ENCODE assay signal across 8 cellular contexts in the genomic region with DNA sequence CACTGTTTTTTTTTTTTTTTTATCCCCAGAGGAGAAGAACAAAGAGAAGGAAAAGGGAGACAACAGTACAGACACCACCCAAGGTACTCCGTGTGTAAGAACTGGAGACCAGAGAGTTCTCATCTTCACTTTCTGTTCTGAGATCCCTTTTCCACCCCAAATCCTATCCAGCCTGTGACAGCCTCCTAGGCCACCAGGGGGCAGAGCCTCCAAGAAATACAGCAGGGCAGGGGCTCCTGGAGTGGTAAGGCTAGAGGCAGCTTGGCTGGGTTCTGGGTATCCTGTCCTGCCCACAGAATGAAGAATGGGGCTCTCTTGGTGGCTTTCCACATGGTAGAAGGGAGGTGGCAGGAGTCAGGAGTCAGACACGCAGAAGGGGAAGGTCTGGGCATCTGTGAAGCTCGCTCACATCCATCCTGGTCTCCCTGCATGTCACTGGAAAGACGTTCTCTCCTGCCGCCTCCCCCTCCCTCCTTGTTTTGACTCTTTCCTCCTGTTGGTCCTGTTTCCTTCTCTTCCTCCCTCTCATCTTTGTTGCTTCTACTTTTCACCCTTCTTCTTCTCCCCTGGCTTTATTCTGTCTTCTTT. TPM values are rescaled to one million over a fixed set of nuclear protein-coding genes. Genes with fewer than 3 reads are reported as not detected.
DNase-seq lines count a peak whose midpoint lies in the region; ATAC-seq and TF ChIP-seq lines count a peak whose summit lies in the region.

No MANE protein-coding gene starts in this region.

- intact Hi-C loops in OCI-LY7 (cut with micrococcal nuclease; ENCODE audit: unreplicated experiment) (loop anchor here (1.0 to 5.0 kb wide), 3 partner anchors 46 to 496 kb away; no protein-coding TSS in a partner anchor), posterior cingulate gyrus (cut with DNase I) (loop anchor here (10.0 kb wide), 1 partner anchor 503 kb away; no protein-coding TSS in a partner anchor)

- H2BK20ac ChIP-seq in H9 (ENCODE audit: low read depth, low read length, poor library complexity, severe bottlenecking): no peak overlapping the region

- no peaks in the 10 kb centered on the region for H3K27me3 ChIP-seq in BJ (ENCODE audit: control insufficient read depth, insufficient read depth, low read length)
- H3K27me3 ChIP-seq in H9 (ENCODE audit: insufficient read depth, low read length): no peaks in the 10 kb centered on the region

- H3K4me3 ChIP-seq in BJ (ENCODE audit: low read depth, low read length): no peak overlapping the region
- H3K4me3 ChIP-seq in OCI-LY7 (ENCODE audit: low read depth, low read length, poor library complexity, severe bottlenecking): no peak overlapping the region
- H3K4me3 ChIP-seq in foreskin fibroblast (ENCODE audit: low read depth in 1 of 2, low read length in 2 of 2): no peak overlapping the region

- H3K36me3 Mint-ChIP-seq in H9 (ENCODE audit: insufficient read depth in 1 of 3, low read depth in 3 of 3): peaks cover 7 to 49% (median 21%) of the 10 kb centered on the region in 3 experiments; a peak in 6 of 7 replicates
- H3K36me3 Mint-ChIP-seq in activated T-cell treated with anti-CD3 and anti-CD28 coated beads, Interleukin-2, amount 50 U/mL, for 24 hours (ENCODE audit: low read depth): peaks cover 53% of the 10 kb centered on the region

- ATAC-seq in HG03280 (IDR thresholded peaks at IDR 0.05; ENCODE audit: unreplicated experiment): no peak
- no peak for ATAC-seq in GM18870 (IDR thresholded peaks at IDR 0.05; ENCODE audit: unreplicated experiment)

- no peak overlapping the region for H2BK15ac ChIP-seq in H9 (ENCODE audit: low read depth, low read length)

- H3K9ac ChIP-seq in H9 (ENCODE audit: extremely low read depth, insufficient read length, low read length): no peak overlapping the region

- WGBS in H9 (ENCODE audit: extremely low coverage, insufficient read length, low lambda C conversion rate): no CpG with 5 or more reads among the region's 5 CpGs

- H3K23me2 ChIP-seq in H9 (ENCODE audit: insufficient read length, low read depth, low read length, poor library complexity, severe bottlenecking): no peaks in the 10 kb centered on the region

- no peak overlapping the region for H2BK120ac ChIP-seq in H9 (ENCODE audit: low read depth, low read length, poor library complexity, severe bottlenecking)

- no peak overlapping the region for H3K56ac ChIP-seq in H9 (ENCODE audit: insufficient read length, low read depth, low read length)

- H3K14ac ChIP-seq in H9 (ENCODE audit: insufficient read depth, low read length): no peak overlapping the region

- H3K27ac ChIP-seq in H9 (ENCODE audit: insufficient read length, low read depth, low read length) (no peak overlapping the region), OCI-LY7 (ENCODE audit: low read depth, low read length, poor library complexity, severe bottlenecking) (no peak overlapping the region)

- no peak overlapping the region for H2BK5ac ChIP-seq in H9 (ENCODE audit: insufficient read length, low read length)

- H2BK12ac ChIP-seq in H9 (ENCODE audit: insufficient read length, low read depth, low read length): no peak overlapping the region

- H3K4me2 ChIP-seq in H9 (ENCODE audit: insufficient read depth, insufficient read length, low read length) (no peak overlapping the region), OCI-LY7 (ENCODE audit: low read length) (no peak overlapping the region)

- H4K8ac ChIP-seq in H9 (replicated peaks; ENCODE audit: insufficient read length, low read depth, low read length): no peak overlapping the region

- DNase-seq in BJ (ENCODE audit: low read depth) (no peak), H9 (peak; percentile 81), OCI-LY7 (ENCODE audit: low spot score) (peak; percentile 70), foreskin fibroblast (peak in 1 of 2 donors; percentile 69), posterior cingulate gyrus (peak in 7 of 10 donors; percentile 35 to 92 (median 50))
- DNase-seq in activated T-cell treated with anti-CD3 and anti-CD28 coated beads, Interleukin-2, amount 50 U/mL, for 24 hours: peak; percentile 69

- H3K4me3 Mint-ChIP-seq in H9: no peak overlapping the region
- H3K4me3 Mint-ChIP-seq in activated T-cell treated with anti-CD3 and anti-CD28 coated beads, Interleukin-2, amount 50 U/mL, for 24 hours: no peak overlapping the region

- no peak overlapping the region for H3K4ac ChIP-seq in H9 (ENCODE audit: low read depth, low read length)

- no peak overlapping the region for H3K23ac ChIP-seq in H9 (ENCODE audit: insufficient read length, low read depth, low read length)

- H4K20me1 ChIP-seq in H9 (ENCODE audit: control insufficient read depth, insufficient read depth, insufficient read length): no peaks in the 10 kb centered on the region
- H4K20me1 ChIP-seq in OCI-LY7 (ENCODE audit: insufficient read depth, low read length): no peaks in the 10 kb centered on the region

- no peaks in the 10 kb centered on the region for H3K9me3 Mint-ChIP-seq in H9
- H3K9me3 Mint-ChIP-seq in activated T-cell treated with anti-CD3 and anti-CD28 coated beads, Interleukin-2, amount 50 U/mL, for 24 hours: no peaks in the 10 kb centered on the region

- no peaks in the 10 kb centered on the region for H3K4me1 Mint-ChIP-seq in H9
- peaks cover 3% of the 10 kb centered on the region for H3K4me1 Mint-ChIP-seq in activated T-cell treated with anti-CD3 and anti-CD28 coated beads, Interleukin-2, amount 50 U/mL, for 24 hours (ENCODE audit: low read depth)

- CTCF ChIA-PET in BJ (lab: Yijun Ruan, JAX) (interaction anchor here (0.8 to 3.5 kb wide), 11 partner anchors 9 to 495 kb away, joined by 3 to 25 read pairs (median 4); a partner anchor contains a TSS), OCI-LY7 (lab: Charles Lee; ENCODE audit: unreplicated experiment) (interaction anchor here (1.0 kb wide), 1 partner anchor 12 kb away, joined by 3 read pairs; a partner anchor contains a TSS)

- H3K18ac ChIP-seq in H9 (ENCODE audit: insufficient read length, low read depth, low read length): no peak overlapping the region

- H3K4me1 ChIP-seq in H9 (ENCODE audit: insufficient read depth, low read length): no peaks in the 10 kb centered on the region
- no peaks in the 10 kb centered on the region for H3K4me1 ChIP-seq in OCI-LY7 (ENCODE audit: insufficient read depth, low read length, poor library complexity, severe bottlenecking)

- no peak overlapping the region for H2AK5ac ChIP-seq in H9 (ENCODE audit: insufficient read length, low read length)

- H3K79me2 ChIP-seq in H9 (ENCODE audit: insufficient read depth, low read length) (no peaks in the 10 kb centered on the region), OCI-LY7 (ENCODE audit: insufficient read depth, low read depth, low read length) (no peaks in the 10 kb centered on the region)

- BruUV-seq in OCI-LY7 (replicated peaks; lab: Mats Ljungman, UMichigan): no TSS peak

- H3T11ph ChIP-seq in H9 (ENCODE audit: low read length): no peak overlapping the region

- no peaks in the 10 kb centered on the region for H3K9me2 ChIP-seq in OCI-LY7 (ENCODE audit: insufficient read depth, low read length)

- no peaks in the 10 kb centered on the region; the same call in 1 of the 2 replicates for H3K27me3 Mint-ChIP-seq in H9 (ENCODE audit: low read depth)
- H3K27me3 Mint-ChIP-seq in activated T-cell treated with anti-CD3 and anti-CD28 coated beads, Interleukin-2, amount 50 U/mL, for 24 hours: no peaks in the 10 kb centered on the region

- peaks cover 14% of the 10 kb centered on the region for H3K36me3 ChIP-seq in BJ (ENCODE audit: control insufficient read depth, insufficient read depth, low read length)
- H3K36me3 ChIP-seq in OCI-LY7 (ENCODE audit: insufficient read depth, low read length): no peaks in the 10 kb centered on the region

- no peaks in the 10 kb centered on the region for H3K79me1 ChIP-seq in H9 (ENCODE audit: insufficient read depth, low read depth, low read length, poor library complexity, severe bottlenecking)

- POLR2A ChIA-PET in BJ (lab: Charles Lee): no interaction called here
- POLR2A ChIA-PET in OCI-LY7 (lab: Charles Lee): interaction anchor here (0.7 to 1.0 kb wide), 2 partner anchors 47 to 527 kb away, joined by 3 to 7 read pairs; no protein-coding TSS in a partner anchor

- no peak overlapping the region for H4K91ac ChIP-seq in H9 (ENCODE audit: insufficient read length, low read depth, low read length)

- no peaks in the 10 kb centered on the region for H3K9me3 ChIP-seq in H9 (ENCODE audit: control insufficient read depth, low read depth, low read length)
- H3K9me3 ChIP-seq in OCI-LY7 (ENCODE audit: low read length): no peaks in the 10 kb centered on the region

- TF ChIP-seq CTCF in BJ (IDR thresholded peaks at IDR 0.05; ENCODE audit: insufficient read depth, low read depth, low read length): peak; percentile 88
- TF ChIP-seq CTCF in H9 (conservative IDR thresholded peaks at IDR 0.05): peak; percentile 90
- TF ChIP-seq CTCF in OCI-LY7 (conservative IDR thresholded peaks at IDR 0.05; ENCODE audit: low read length): peak; percentile 86
- peak; percentile 78 for TF ChIP-seq CTCF in foreskin fibroblast (IDR thresholded peaks at IDR 0.05; ENCODE audit: low read depth, low read length)

- no peak overlapping the region for H4K5ac ChIP-seq in H9 (ENCODE audit: insufficient read length, low read depth, low read length)

- no peak overlapping the region for H2AFZ ChIP-seq in H9 (ENCODE audit: low read length)
- no peak overlapping the region for H2AFZ ChIP-seq in OCI-LY7 (ENCODE audit: low read length)

- H3K27ac Mint-ChIP-seq in H9: no peak overlapping the region
- peak overlapping the region; percentile 11 for H3K27ac Mint-ChIP-seq in activated T-cell treated with anti-CD3 and anti-CD28 coated beads, Interleukin-2, amount 50 U/mL, for 24 hours

RNA-seq across cellular contexts. Expression of a gene that starts 12.0 kb away (rescaled TPM):
- 14.3 and 19.2 TPM in 2 replicates for polyA plus RNA-seq in BJ (2011; rRNA removed)
- 17.6 and 18.2 TPM in 2 replicates for polyA minus RNA-seq in BJ (2011; rRNA and poly(A)+ RNA removed)
- total RNA-seq in H9 (2021): 25.0 and 26.2 TPM in 2 replicates
- 17.9 and 34.2 TPM in 2 replicates for total RNA-seq in OCI-LY7 (2014; rRNA removed; shearing (Covaris generic))
- total RNA-seq in OCI-LY7 (2022): 17.3 and 18.5 TPM in 2 replicates

RNA-seq across cellular contexts. Expression of a gene that starts 13.5 kb away (rescaled TPM):
- polyA plus RNA-seq in BJ (2011; rRNA removed): not detected in 2 replicates
- polyA minus RNA-seq in BJ (2011; rRNA and poly(A)+ RNA removed): not detected in 2 replicates
- total RNA-seq in H9 (2021): 2.1 and 2.7 TPM in 2 replicates
- total RNA-seq in OCI-LY7 (2014; rRNA removed; shearing (Covaris generic)): not detected in 2 replicates
- 0.70 and 1.4 TPM in 2 replicates for total RNA-seq in OCI-LY7 (2022)

RNA-seq across cellular contexts. Expression of a gene that starts 33.1 kb away (rescaled TPM):
- polyA plus RNA-seq in BJ (2011; rRNA removed): 33.6 and 50.5 TPM in 2 replicates
- polyA minus RNA-seq in BJ (2011; rRNA and poly(A)+ RNA removed): 39.9 and 50.6 TPM in 2 replicates
- total RNA-seq in H9 (2021) (14.4 and 15.1 TPM in 2 replicates), OCI-LY7 (2022) (7.3 and 10.4 TPM in 2 replicates)
- 2.9 and 3.0 TPM in 2 replicates for total RNA-seq in OCI-LY7 (2014; rRNA removed; shearing (Covaris generic))

RNA-seq across cellular contexts. Expression of a gene that starts 47.3 kb away (rescaled TPM):
- polyA plus RNA-seq in BJ (2011; rRNA removed): 14.8 and 21.4 TPM in 2 replicates
- 15.0 and 21.0 TPM in 2 replicates for polyA minus RNA-seq in BJ (2011; rRNA and poly(A)+ RNA removed)
- total RNA-seq in H9 (2021) (38.1 and 40.5 TPM in 2 replicates), OCI-LY7 (2022) (99.9 and 107 TPM in 2 replicates)
- total RNA-seq in OCI-LY7 (2014; rRNA removed; shearing (Covaris generic)): 45.6 and 54.4 TPM in 2 replicates

RNA-seq across cellular contexts. Expression of a gene that starts 49.9 kb away (rescaled TPM):
- 668 and 703 TPM in 2 replicates for polyA plus RNA-seq in BJ (2011; rRNA removed)
- polyA minus RNA-seq in BJ (2011; rRNA and poly(A)+ RNA removed): 74.4 and 100 TPM in 2 replicates
- 11.4 and 11.5 TPM in 2 replicates for total RNA-seq in H9 (2021)
- not detected in 2 replicates for total RNA-seq in OCI-LY7 (2014; rRNA removed; shearing (Covaris generic))
- 0.30 TPM in 1 of 2 replicates, not detected in the other for total RNA-seq in OCI-LY7 (2022)
